In genomic region chr13:99746857-99747710, GRCh38 we compare ENCODE assay signal across 26 cellular contexts.
DNase-seq lines count a peak whose midpoint lies in the region; ATAC-seq and TF ChIP-seq lines count a peak whose summit lies in the region.
"Had no signal": no experiment of that assay in that cellular context is flagged by ENCODE, and none has a peak within 500 bp of the region (broad histone marks: within the 10 kb centered on the region; RNA-seq: fewer than 3 reads in every experiment).

No MANE protein-coding gene starts in this region.

- H2AFZ ChIP-seq in neural cell (ENCODE audit: low read depth, low read length) = peak overlapping the region; percentile 40

- H3K4me3 ChIP-seq in cardiac muscle cell (no peak overlapping the region), heart right ventricle (no peak overlapping the region), iPS DF 6.9 (ENCODE audit: low read length) (no peak overlapping the region), neural cell (ENCODE audit: low read length) (peak overlapping the region; percentile 30)
- H3K4me3 ChIP-seq: left ventricle myocardium inferior, mucosa of descending colon, psoas muscle, transverse colon had no signal

- H3K9ac ChIP-seq in neural cell (ENCODE audit: low read length) = peak overlapping the region; percentile 14
- H3K9ac ChIP-seq: KMS-11, SK-N-SH had no signal

- H3K4me3 Mint-ChIP-seq in stimulated activated naive CD8-positive, alpha-beta T cell treated with anti-CD3 and anti-CD28 coated beads, Interleukin-15, amount 100 ng/mL, for 72 hours = no peak overlapping the region
- no peak overlapping the region for H3K4me3 Mint-ChIP-seq in activated CD8-positive, alpha-beta T cell treated with anti-CD3 and anti-CD28 coated beads for 36 hours
- H3K4me3 Mint-ChIP-seq: activated CD4-positive, alpha-beta T cell treated with anti-CD3 and anti-CD28 coated beads, Interleukin-2, amount 10 ng/mL, durations not matched to agents 24 days and 14 days; CD4-positive, alpha-beta memory T cell; immature natural killer cell had no signal

- DNase-seq in cardiac muscle cell (ENCODE audit: low read depth in 1 of 2, low spot score in 1 of 2) (peak in 1 of 2 donors; percentile 58), heart right ventricle (no peak), iPS DF 6.9 (ENCODE audit: low read depth, low spot score) (peak; percentile 31), middle frontal gyrus (ENCODE audit: extremely low spot score, low spot score) (no peak), omental fat pad (ENCODE audit: low spot score) (no peak)
- DNase-seq in stimulated activated naive CD8-positive, alpha-beta T cell treated with anti-CD3 and anti-CD28 coated beads, Interleukin-15, amount 100 ng/mL, for 72 hours = no peak
- no peak for DNase-seq in activated CD8-positive, alpha-beta T cell treated with anti-CD3 and anti-CD28 coated beads for 36 hours
- DNase-seq: activated CD4-positive, alpha-beta T cell treated with anti-CD3 and anti-CD28 coated beads, Interleukin-2, amount 10 ng/mL, durations not matched to agents 24 days and 14 days; activated naive CD4-positive, alpha-beta T cell treated with anti-CD3 and anti-CD28 coated beads, Interleukin-2, amount 50 U/mL, for 16 hours; AML-193; CD4-positive, alpha-beta memory T cell; immature natural killer cell; left ventricle myocardium inferior; mucosa of descending colon; NCI-H1436 treated with DMSO at 0.1 percent for 48 hours; NCI-H2171; NCI-H526; psoas muscle; RPMI8226; SK-N-SH; stimulated activated CD8-positive, alpha-beta memory T cell treated with anti-CD3 and anti-CD28 coated beads, Interleukin-4, amount 100 ng/mL, for 48 hours; transverse colon had no signal

- no peaks in the 10 kb centered on the region for H3F3A ChIP-seq in neural cell (ENCODE audit: insufficient read depth, low read length, poor library complexity, severe bottlenecking)

- no peaks in the 10 kb centered on the region for H3K9me2 ChIP-seq in neural cell (ENCODE audit: insufficient read depth, low read length)
- H3K9me2 ChIP-seq: SK-N-SH had no signal

- H3K27me3 Mint-ChIP-seq in stimulated activated naive CD8-positive, alpha-beta T cell treated with anti-CD3 and anti-CD28 coated beads, Interleukin-15, amount 100 ng/mL, for 72 hours = no peaks in the 10 kb centered on the region
- H3K27me3 Mint-ChIP-seq in activated CD8-positive, alpha-beta T cell treated with anti-CD3 and anti-CD28 coated beads for 36 hours = no peaks in the 10 kb centered on the region
- H3K27me3 Mint-ChIP-seq: CD4-positive, alpha-beta memory T cell had no signal

- no peaks in the 10 kb centered on the region for H3K9me3 Mint-ChIP-seq in stimulated activated naive CD8-positive, alpha-beta T cell treated with anti-CD3 and anti-CD28 coated beads, Interleukin-15, amount 100 ng/mL, for 72 hours
- H3K9me3 Mint-ChIP-seq in activated CD8-positive, alpha-beta T cell treated with anti-CD3 and anti-CD28 coated beads for 36 hours = no peaks in the 10 kb centered on the region
- H3K9me3 Mint-ChIP-seq: activated CD4-positive, alpha-beta T cell treated with anti-CD3 and anti-CD28 coated beads, Interleukin-2, amount 10 ng/mL, durations not matched to agents 24 days and 14 days; immature natural killer cell had no signal

- peak overlapping the region; percentile 21 for H3K4me2 ChIP-seq in neural cell (ENCODE audit: low read length)
- H3K4me2 ChIP-seq: KMS-11, SK-N-SH had no signal

- WGBS in heart right ventricle, 2 donors = 54 to 56% methylated on average over 20 of the region's 20 CpGs
- WGBS in iPS DF 6.9 (ENCODE audit: insufficient coverage, insufficient read length) = no CpG with 5 or more reads among the region's 20 CpGs

- CTCF ChIA-PET in activated CD8-positive, alpha-beta T cell treated with anti-CD3 and anti-CD28 coated beads for 36 hours (lab: Charles Lee) = no interaction called here

- intact Hi-C loops in heart right ventricle (cut with DNase I) = no loop called here
- intact Hi-C loops in activated CD8-positive, alpha-beta T cell treated with anti-CD3 and anti-CD28 coated beads for 36 hours (cut with micrococcal nuclease) = no loop called here

- H3K36me3 ChIP-seq in cardiac muscle cell (no peaks in the 10 kb centered on the region), heart right ventricle (no peaks in the 10 kb centered on the region), iPS DF 6.9 (ENCODE audit: control insufficient read depth, insufficient read depth, low read length) (no peaks in the 10 kb centered on the region), neural cell (ENCODE audit: insufficient read depth, low read length) (no peaks in the 10 kb centered on the region)
- H3K36me3 ChIP-seq: left ventricle myocardium inferior, neutrophil, transverse colon had no signal

- no peak for ATAC-seq in heart right ventricle
- ATAC-seq in omental fat pad (ENCODE audit: low FRiP score) = no peak
- no peak for ATAC-seq in stimulated activated naive CD8-positive, alpha-beta T cell treated with anti-CD3 and anti-CD28 coated beads, Interleukin-15, amount 100 ng/mL, for 72 hours
- no peak for ATAC-seq in activated CD8-positive, alpha-beta T cell treated with anti-CD3 and anti-CD28 coated beads for 36 hours
- ATAC-seq: mucosa of descending colon, psoas muscle had no signal

- no peaks in the 10 kb centered on the region for H3K27me3 ChIP-seq in cardiac muscle cell
- no peaks in the 10 kb centered on the region for H3K27me3 ChIP-seq in heart right ventricle
- H3K27me3 ChIP-seq in iPS DF 6.9 (ENCODE audit: control insufficient read depth, insufficient read depth, low read length) = no peaks in the 10 kb centered on the region
- no peaks in the 10 kb centered on the region for H3K27me3 ChIP-seq in neural cell (ENCODE audit: insufficient read depth, low read depth, low read length)
- H3K27me3 ChIP-seq: neutrophil, transverse colon had no signal

- peaks cover 5% of the 10 kb centered on the region for H3K36me3 Mint-ChIP-seq in activated CD8-positive, alpha-beta T cell treated with anti-CD3 and anti-CD28 coated beads for 36 hours (ENCODE audit: low read depth)

- H3K27ac Mint-ChIP-seq in stimulated activated naive CD8-positive, alpha-beta T cell treated with anti-CD3 and anti-CD28 coated beads, Interleukin-15, amount 100 ng/mL, for 72 hours = no peak overlapping the region
- no peak overlapping the region for H3K27ac Mint-ChIP-seq in activated CD8-positive, alpha-beta T cell treated with anti-CD3 and anti-CD28 coated beads for 36 hours
- H3K27ac Mint-ChIP-seq: immature natural killer cell had no signal

- no peaks in the 10 kb centered on the region for H3K9me3 ChIP-seq in cardiac muscle cell (ENCODE audit: low read depth)
- H3K9me3 ChIP-seq in heart right ventricle = peaks cover 0 to 6% (median 0%) of the 10 kb centered on the region in 11 donors
- no peaks in the 10 kb centered on the region for H3K9me3 ChIP-seq in iPS DF 6.9 (ENCODE audit: control insufficient read depth, insufficient read depth, low read length)
- H3K9me3 ChIP-seq in neural cell (ENCODE audit: low read length) = no peaks in the 10 kb centered on the region
- H3K9me3 ChIP-seq: mucosa of descending colon, neutrophil, psoas muscle, SK-N-SH, transverse colon had no signal

- H3K27ac ChIP-seq in cardiac muscle cell (peak overlapping the region; percentile 60), heart right ventricle (no peak overlapping the region), iPS DF 6.9 (ENCODE audit: low read length) (peak overlapping the region; percentile 4), neural cell (ENCODE audit: low read length) (no peak overlapping the region)
- H3K27ac ChIP-seq: KMS-11, left ventricle myocardium inferior, neutrophil, psoas muscle, transverse colon, VCaP had no signal

- TF ChIP-seq EP300 in neural cell (conservative IDR thresholded peaks at IDR 0.05; ENCODE audit: poor library complexity, severe bottlenecking) = no peak

- H3K4me1 ChIP-seq in cardiac muscle cell (ENCODE audit: low read depth) (peaks cover 52% of the 10 kb centered on the region), heart right ventricle (peaks cover 0 to 13% (median 3%) of the 10 kb centered on the region in 9 donors), iPS DF 6.9 (ENCODE audit: control insufficient read depth, insufficient read depth, low read length) (peaks cover 6% of the 10 kb centered on the region; the same call in 1 of the 2 replicates)
- H3K4me1 ChIP-seq: psoas muscle had no signal

- H4K20me1 ChIP-seq in neural cell (ENCODE audit: insufficient read depth) = no peaks in the 10 kb centered on the region

- POLR2A ChIA-PET in activated CD8-positive, alpha-beta T cell treated with anti-CD3 and anti-CD28 coated beads for 36 hours (lab: Charles Lee) = no interaction called here

- H3K79me2 ChIP-seq in neural cell (replicated peaks; ENCODE audit: insufficient read depth, low read length) = no peaks in the 10 kb centered on the region

- TF ChIP-seq CTCF in cardiac muscle cell (IDR thresholded peaks at IDR 0.05; ENCODE audit: low read depth, low read length) (no peak), heart right ventricle (IDR thresholded peaks at IDR 0.05) (no peak), neural cell (IDR thresholded peaks at IDR 0.05; ENCODE audit: poor library complexity, severe bottlenecking) (no peak), omental fat pad (IDR thresholded peaks at IDR 0.05) (no peak)
- no peak for TF ChIP-seq CTCF in activated CD8-positive, alpha-beta T cell treated with anti-CD3 and anti-CD28 coated beads for 36 hours (IDR thresholded peaks at IDR 0.05)

- no peaks in the 10 kb centered on the region for H3K4me1 Mint-ChIP-seq in stimulated activated naive CD8-positive, alpha-beta T cell treated with anti-CD3 and anti-CD28 coated beads, Interleukin-15, amount 100 ng/mL, for 72 hours
- no peaks in the 10 kb centered on the region for H3K4me1 Mint-ChIP-seq in activated CD8-positive, alpha-beta T cell treated with anti-CD3 and anti-CD28 coated beads for 36 hours (ENCODE audit: low read depth)
- H3K4me1 Mint-ChIP-seq: activated CD4-positive, alpha-beta T cell treated with anti-CD3 and anti-CD28 coated beads, Interleukin-2, amount 10 ng/mL, durations not matched to agents 24 days and 14 days; immature natural killer cell had no signal

- TF ChIP-seq RAD21 in neural cell (conservative IDR thresholded peaks at IDR 0.05) = no peak

TF ChIP-seq in neural cell, 6 proteins besides CTCF, POLR2A, EP300 and RAD21:
- no peak for TF ChIP-seq EZH2 (IDR thresholded peaks at IDR 0.05; ENCODE audit: borderline replicate concordance, insufficient read depth, low read length, poor library complexity, severe bottlenecking)
- TF ChIP-seq MXI1 (conservative IDR thresholded peaks at IDR 0.05; ENCODE audit: poor library complexity, severe bottlenecking) = no peak
- TF ChIP-seq TAF1 (IDR thresholded peaks at IDR 0.05; ENCODE audit: low read depth) = no peak

Comparison
In these comparisons a context has a peak if more than half of its experiments do, and no peak if none do; other contexts are left out.
1. H3K27ac ChIP-seq: peak in cardiac muscle cell (single experiment) and iPS DF 6.9 (single experiment); none in heart right ventricle (0 of 10) and neural cell (single experiment).